ENCODE assay signal across 21 cellular contexts in the genomic region with DNA sequence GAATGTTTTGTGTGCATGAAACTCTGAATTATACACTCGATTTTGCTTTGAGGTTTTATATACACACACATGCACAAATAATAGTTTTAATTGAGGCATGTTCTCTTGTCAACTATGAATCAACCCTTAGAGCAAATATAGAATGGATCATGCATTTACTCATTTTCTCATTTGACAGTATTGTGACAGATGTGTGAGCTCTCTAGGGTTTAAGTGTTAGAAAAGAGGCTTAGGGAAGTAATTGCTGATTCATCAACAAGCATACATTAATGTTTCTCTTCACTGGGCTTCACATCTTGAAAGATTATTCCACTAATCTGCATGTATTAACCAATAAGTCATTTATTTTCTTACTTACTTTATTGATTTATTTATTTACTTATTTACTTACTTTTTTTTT.
"Had no signal": no experiment of that assay in that cellular context is flagged by ENCODE, and none has a peak within 500 bp of the region (broad histone marks: within the 10 kb centered on the region; RNA-seq: fewer than 3 reads in every experiment).

No MANE protein-coding gene starts in this region.

- FAIRE-seq: endothelial cell of umbilical vein, urothelium cell line had no signal

- DNase-seq: activated CD4-positive, alpha-beta memory T cell treated with anti-CD3 and anti-CD28 coated beads for 36 hours; activated CD4-positive, alpha-beta T cell treated with anti-CD3 and anti-CD28 coated beads, Interleukin-2, amount 10 ng/mL, durations not matched to agents 24 days and 14 days; activated CD4-positive, CD25-positive, alpha-beta regulatory T cell treated with anti-CD3 and anti-CD28 coated beads, Interleukin-2, amount 50 U/mL, for 72 hours; activated CD8-positive, alpha-beta memory T cell treated with anti-CD3 and anti-CD28 coated beads, Interleukin-2, amount 50 U/mL, for 48 hours; activated gamma-delta T cell; activated naive CD8-positive, alpha-beta T cell treated with anti-CD3 and anti-CD28 coated beads, Interleukin-2, amount 50 U/mL, for 24 hours; activated T-cell treated with anti-CD3 and anti-CD28 coated beads, Interleukin-2, amount 50 U/mL, for 24 hours; amygdala; central memory CD4-positive, alpha-beta T cell; foreskin keratinocyte; heart right ventricle; mesendoderm; natural killer cell; stimulated activated CD4-positive, alpha-beta T cell treated with anti-CD3 and anti-CD28 coated beads, Interleukin-15, amount 100 ng/mL, for 24 hours; stimulated activated CD4-positive, alpha-beta T cell treated with anti-CD3 and anti-CD28 coated beads, Interleukin-2, amount 100 ng/mL, for 24 hours; stimulated activated naive CD4-positive, alpha-beta T cell treated with Interleukin-2 at 50 U/mL for 16 hours; testis; transverse colon had no signal

- ATAC-seq: activated naive CD8-positive, alpha-beta T cell treated with anti-CD3 and anti-CD28 coated beads, Interleukin-2, amount 50 U/mL, for 24 hours; foreskin keratinocyte; heart right ventricle; left lung; natural killer cell had no signal
